Comparison of ENCODE assay signal across 28 cellular contexts in genomic region chr5:61589961-61590360, GRCh38.
"Had no signal": no experiment of that assay in that cellular context is flagged by ENCODE, and none has a peak within 500 bp of the region (broad histone marks: within the 10 kb centered on the region; RNA-seq: fewer than 3 reads in every experiment).

No MANE protein-coding gene starts in this region.

- H3K36me3 ChIP-seq: colonic mucosa, esophagus muscularis mucosa, esophagus squamous epithelium, gastrocnemius medialis, gastroesophageal sphincter, heart left ventricle, heart right ventricle had no signal

- H3K27ac ChIP-seq: colonic mucosa, coronary artery, epithelial cell of prostate, esophagus muscularis mucosa, esophagus squamous epithelium, foreskin keratinocyte, gastrocnemius medialis, gastroesophageal sphincter, heart left ventricle, heart right ventricle, hepatocyte had no signal

- H2AFZ ChIP-seq: hepatocyte had no signal

- H3K27ac Mint-ChIP-seq: dendritic cell treated with granulocyte-macrophage colony-stimulating factor and Interleukin-4, amounts not matched to agents 40 ng/mL and 50 ng/mL, for 4 days; effector memory CD8-positive, alpha-beta T cell; endodermal cell had no signal

- H3K4me1 ChIP-seq: colonic mucosa, foreskin keratinocyte, gastrocnemius medialis had no signal

- FAIRE-seq: colon, endothelial cell of umbilical vein, frontal cortex had no signal

- DNase-seq: colonic mucosa; cortex of kidney; dermis blood vessel endothelial cell; effector CD4-positive, alpha-beta T cell; effector CD8-positive, alpha-beta T cell; effector memory CD4-positive, alpha-beta T cell; effector memory CD8-positive, alpha-beta T cell; endodermal cell; erythroblast; esophagus squamous epithelium; foreskin fibroblast; foreskin keratinocyte; foreskin melanocyte; gastrocnemius medialis; heart left ventricle; heart right ventricle; hippocampal formation had no signal

- H3K27me3 ChIP-seq: colonic mucosa, esophagus muscularis mucosa, esophagus squamous epithelium, gastrocnemius medialis, gastroesophageal sphincter, heart left ventricle, heart right ventricle, hepatocyte had no signal

- H3K27me3 Mint-ChIP-seq: dendritic cell treated with granulocyte-macrophage colony-stimulating factor and Interleukin-4, amounts not matched to agents 40 ng/mL and 50 ng/mL, for 4 days had no signal

- H3K4me3 Mint-ChIP-seq: dendritic cell treated with granulocyte-macrophage colony-stimulating factor and Interleukin-4, amounts not matched to agents 40 ng/mL and 50 ng/mL, for 4 days; effector memory CD8-positive, alpha-beta T cell; endodermal cell had no signal

- H3K9me3 Mint-ChIP-seq: dendritic cell treated with granulocyte-macrophage colony-stimulating factor and Interleukin-4, amounts not matched to agents 40 ng/mL and 50 ng/mL, for 4 days; effector memory CD8-positive, alpha-beta T cell had no signal

- H3K4me3 ChIP-seq: colonic mucosa, coronary artery, dorsolateral prefrontal cortex, esophagus muscularis mucosa, esophagus squamous epithelium, gastrocnemius medialis, gastroesophageal sphincter, heart left ventricle, heart right ventricle, hepatocyte had no signal

- H3K4me1 Mint-ChIP-seq: endodermal cell had no signal

- H3K4me2 ChIP-seq: hepatocyte had no signal

- ATAC-seq: effector memory CD8-positive, alpha-beta T cell; esophagus mucosa; foreskin keratinocyte; gastrocnemius medialis; gastroesophageal sphincter; heart left ventricle; heart right ventricle had no signal

- H3K79me2 ChIP-seq: hepatocyte had no signal

- H3K9me3 ChIP-seq: colonic mucosa, esophagus muscularis mucosa, gastrocnemius medialis, gastroesophageal sphincter, heart left ventricle, heart right ventricle had no signal
